Comparison of ENCODE assay signal across 8 cellular contexts in the genomic region with DNA sequence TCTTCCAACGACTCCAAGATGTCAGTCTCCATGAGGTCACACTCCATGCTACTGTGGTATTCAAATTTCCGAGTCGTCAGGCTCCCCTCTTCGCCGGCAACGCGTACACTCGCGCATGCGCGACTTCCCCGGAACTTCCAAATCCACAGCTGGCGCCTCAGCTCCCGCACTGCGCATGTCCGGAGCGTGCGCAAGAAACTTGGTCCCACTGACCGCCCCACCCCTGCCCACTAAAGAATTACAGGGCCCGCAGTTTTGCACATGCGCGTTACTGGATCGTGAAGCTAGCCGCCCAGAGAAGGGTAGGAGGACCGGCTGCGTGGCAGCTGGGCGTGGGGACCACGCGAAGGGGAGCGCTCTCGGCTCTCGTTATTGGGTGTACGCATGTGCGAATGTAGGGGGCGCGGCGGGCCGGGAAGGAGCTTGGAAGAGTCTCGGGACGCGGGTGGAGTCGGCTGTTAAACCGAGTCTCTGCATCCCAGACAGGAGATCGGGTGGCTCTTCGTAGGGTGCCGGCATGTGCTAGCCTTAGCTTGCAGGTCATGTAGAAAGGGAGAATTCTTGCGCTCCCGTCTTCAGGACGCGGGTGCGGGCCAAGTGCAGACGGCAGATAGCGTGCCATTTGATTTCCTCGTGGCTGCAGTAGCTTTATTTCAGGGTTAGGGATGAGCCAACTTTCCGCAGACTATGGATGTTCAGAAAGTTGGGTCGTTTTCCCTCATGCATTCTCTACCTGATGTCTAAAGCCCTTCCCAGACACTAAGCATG. TPM values are rescaled to one million over a fixed set of nuclear protein-coding genes. Genes with fewer than 3 reads are reported as not detected.
DNase-seq lines count a peak whose midpoint lies in the region; ATAC-seq, FAIRE-seq and TF ChIP-seq lines count a peak whose summit lies in the region.

Gene FAM98A, minus strand, starts transcription at position 125 of the 768 bp plus-strand sequence. Its CDS starts 78 bp downstream, at position 47.

- ATAC-seq in HG02763 (IDR thresholded peaks at IDR 0.05; ENCODE audit: unreplicated experiment) (peak; percentile 93), Right ventricle myocardium superior (ENCODE audit: poor library complexity) (peak; percentile 98), pancreas (peak; percentile 96 to 99 (median 98))
- peak; percentile 90 for ATAC-seq in activated naive CD8-positive, alpha-beta T cell treated with anti-CD3 and anti-CD28 coated beads, Interleukin-2, amount 50 U/mL, for 24 hours

- DNase-seq in NCI-H1417 treated with DMSO at 0.1 percent for 48 hours (lab: John Stamatoyannopoulos, UW) (peak; percentile 99), SW480 (ENCODE audit: low spot score) (peak; percentile 98), Right ventricle myocardium superior (peak; percentile 100), pancreas (peak; percentile 99 to 100 (median 100)), tibial artery (peak; percentile 99 to 100)
- DNase-seq in activated naive CD8-positive, alpha-beta T cell treated with anti-CD3 and anti-CD28 coated beads, Interleukin-2, amount 50 U/mL, for 24 hours, result peak; percentile 99

- TF ChIP-seq CTCF in GM12873 (IDR thresholded peaks at IDR 0.05; ENCODE audit: insufficient read depth, low read depth, low read length, missing control alignments) (peak; percentile 22), pancreas (IDR thresholded peaks at IDR 0.05) (no peak), tibial artery (IDR thresholded peaks at IDR 0.05) (peak; percentile 4 to 9)

- no peaks in the 10 kb centered on the region for H3K27me3 ChIP-seq in pancreas
- no peaks in the 10 kb centered on the region for H3K27me3 ChIP-seq in tibial artery

- H3K36me3 Mint-ChIP-seq in activated naive CD8-positive, alpha-beta T cell treated with anti-CD3 and anti-CD28 coated beads, Interleukin-2, amount 50 U/mL, for 24 hours (ENCODE audit: low read depth), result peaks cover 12% of the 10 kb centered on the region

- H3K27ac ChIP-seq in pancreas (peak within 1 kb of the TSS; percentile 51 to 69 (median 60)), tibial artery (peak within 1 kb of the TSS; percentile 81 to 92)

- H3K4me1 ChIP-seq in pancreas (peaks cover 3 to 27% (median 23%) of the 10 kb centered on the region in 3 donors), tibial artery (peaks cover 0 to 38% (median 13%) of the 10 kb centered on the region in 4 donors)

- H3K9me3 Mint-ChIP-seq in activated naive CD8-positive, alpha-beta T cell treated with anti-CD3 and anti-CD28 coated beads, Interleukin-2, amount 50 U/mL, for 24 hours, result no peaks in the 10 kb centered on the region

- no peaks in the 10 kb centered on the region for H3K9me3 ChIP-seq in pancreas
- H3K9me3 ChIP-seq in tibial artery, result no peaks in the 10 kb centered on the region

- H3K27me3 Mint-ChIP-seq in activated naive CD8-positive, alpha-beta T cell treated with anti-CD3 and anti-CD28 coated beads, Interleukin-2, amount 50 U/mL, for 24 hours, result peaks cover 3% of the 10 kb centered on the region

- intact Hi-C loops in Right ventricle myocardium superior (cut with DNase I) (no loop called here), pancreas (cut with DNase I) (no loop called here), tibial artery (cut with DNase I; ENCODE audit: low total_unique reads) (no loop called here)

- peaks cover 32% of the 10 kb centered on the region for H3K4me1 Mint-ChIP-seq in activated naive CD8-positive, alpha-beta T cell treated with anti-CD3 and anti-CD28 coated beads, Interleukin-2, amount 50 U/mL, for 24 hours

- peak within 1 kb of the TSS; percentile 95 for H3K27ac Mint-ChIP-seq in activated naive CD8-positive, alpha-beta T cell treated with anti-CD3 and anti-CD28 coated beads, Interleukin-2, amount 50 U/mL, for 24 hours

- H3K36me3 ChIP-seq in pancreas (no peaks in the 10 kb centered on the region), tibial artery (peaks cover 0 to 5% (median 0%) of the 10 kb centered on the region in 3 donors)

- WGBS in pancreas, 2 donors, result 0% methylated on average over 56 of the region's 56 CpGs

- peak; percentile 88 for FAIRE-seq in pancreas (lab: Jason Lieb, UNC)

- peak within 1 kb of the TSS; percentile 96 for H3K4me3 Mint-ChIP-seq in activated naive CD8-positive, alpha-beta T cell treated with anti-CD3 and anti-CD28 coated beads, Interleukin-2, amount 50 U/mL, for 24 hours

- H3K4me3 ChIP-seq in pancreas (peak within 1 kb of the TSS; percentile 72 to 87 (median 77)), tibial artery (peak within 1 kb of the TSS; percentile 70 to 96)

RNA-seq across cellular contexts. Expression of gene FAM98A, which starts in this region (rescaled TPM):
- 66.6 TPM for total RNA-seq in Right ventricle myocardium superior
- 10 to 100 TPM; 10.2 to 25.3 (median 19.0) TPM for total RNA-seq in pancreas
- 10 to 100 TPM in 1 of 2 donors, 1 to 10 TPM in 1; 8.9 to 11.0 TPM for polyA plus RNA-seq in pancreas

Comparison
In these comparisons a context has a peak if more than half of its experiments do, and no peak if none do; other contexts are left out.
1. Peak in every context shown above with its lines: DNase-seq, ATAC-seq, H3K4me3 ChIP-seq and H3K27ac ChIP-seq.
2. CTCF ChIP-seq: peak in GM12873 (single experiment) and tibial artery (2 of 2); none in pancreas (0 of 4).